In genomic region chr18:48832961-48833700, GRCh38 we compare ENCODE assay signal across 8 cellular contexts.
A peak's percentile ranks its signal among the peaks of the same experiment; 100 is the strongest.
DNase-seq lines count a peak whose midpoint lies in the region; ATAC-seq and TF ChIP-seq lines count a peak whose summit lies in the region.

No MANE protein-coding gene starts in this region.

- H3K36me3 ChIP-seq in HEK293 (ENCODE audit: control insufficient read depth in 2 of 2, insufficient read depth in 1 of 2, low read length in 2 of 2), result no peaks in the 10 kb centered on the region
- no peaks in the 10 kb centered on the region for H3K36me3 ChIP-seq in naive thymus-derived CD4-positive, alpha-beta T cell (ENCODE audit: control insufficient read depth in 2 of 3, insufficient read depth in 3 of 3, low read length in 3 of 3)

- H3K27ac ChIP-seq in HEK293 (ENCODE audit: extremely low read depth, low read depth, low read length), result no peak overlapping the region
- H3K27ac ChIP-seq in naive thymus-derived CD4-positive, alpha-beta T cell (ENCODE audit: low read depth, low read length), result no peak overlapping the region

- H3K9me3 Mint-ChIP-seq in naive thymus-derived CD4-positive, alpha-beta T cell, result no peaks in the 10 kb centered on the region

- ATAC-seq in SK-N-SH treated with all-trans-retinoic acid at 6 μM for 48 hours (peak; percentile 51), GM18519 (IDR thresholded peaks at IDR 0.05; ENCODE audit: low FRiP score, unreplicated experiment) (no peak)
- no peak for ATAC-seq in naive thymus-derived CD4-positive, alpha-beta T cell

- H3K27me3 Mint-ChIP-seq in naive thymus-derived CD4-positive, alpha-beta T cell, result no peaks in the 10 kb centered on the region

- TF ChIP-seq CTCF in AG10803 (conservative IDR thresholded peaks at IDR 0.05; ENCODE audit: low read length), result no peak
- no peak for TF ChIP-seq CTCF in HEK293 (tag by site-specific recombination; IDR thresholded peaks at IDR 0.05)

- peaks cover 34% of the 10 kb centered on the region for H3K4me1 ChIP-seq in HEK293 (ENCODE audit: control insufficient read depth, insufficient read depth, low read length)
- H3K4me1 ChIP-seq in naive thymus-derived CD4-positive, alpha-beta T cell (ENCODE audit: control insufficient read depth in 2 of 2, insufficient read depth in 2 of 2, low read length in 2 of 2), result peaks cover 46 to 79% of the 10 kb centered on the region in 2 donors

- H3K4me3 Mint-ChIP-seq in naive thymus-derived CD4-positive, alpha-beta T cell, result peak overlapping the region; percentile 43 to 92 (median 72)

- POLR2A ChIA-PET in HEK293 (lab: Yijun Ruan, JAX), result interaction anchor here (0.8 to 1.1 kb wide), 4 partner anchors 20 to 656 kb away, joined by 3 to 5 read pairs (median 5); no protein-coding TSS in a partner anchor
- POLR2A ChIA-PET in naive thymus-derived CD4-positive, alpha-beta T cell (lab: Charles Lee), result interaction anchor here (0.7 to 2.1 kb wide), 5 partner anchors 9 to 120 kb away, joined by 3 to 8 read pairs (median 3); no protein-coding TSS in a partner anchor

- no peaks in the 10 kb centered on the region for H3K27me3 ChIP-seq in naive thymus-derived CD4-positive, alpha-beta T cell (ENCODE audit: control insufficient read depth in 2 of 2, insufficient read depth in 2 of 2, low read length in 2 of 2)

- DNase-seq in AG10803 (ENCODE audit: low read depth) (peak; percentile 83), dermis blood vessel endothelial cell (peak; percentile 48), iPS-NIHi11 (ENCODE audit: low spot score) (no peak), G401 (ENCODE audit: low spot score) (no peak)
- peak in 2 of 9 donors; percentile 6 to 21 for DNase-seq in naive thymus-derived CD4-positive, alpha-beta T cell

- H3K27ac Mint-ChIP-seq in naive thymus-derived CD4-positive, alpha-beta T cell, result peak overlapping the region in 8 of 9 donors; percentile 2 to 98 (median 72)

- H3K4me3 ChIP-seq in AG10803 (ENCODE audit: low read length) (no peak overlapping the region), HEK293 (ENCODE audit: low read depth, low read length) (no peak overlapping the region)
- H3K4me3 ChIP-seq in naive thymus-derived CD4-positive, alpha-beta T cell (ENCODE audit: low read length), result peak overlapping the region; percentile 14

- in situ Hi-C loops in G401 (cut with HindIII; ENCODE audit: low sequenced_read_pairs), result no loop called here

- intact Hi-C loops in naive thymus-derived CD4-positive, alpha-beta T cell (cut with micrococcal nuclease), result loop anchor here (5.0 kb wide), 3 partner anchors 34 to 79 kb away; no protein-coding TSS in a partner anchor

- peaks cover 42 to 72% (median 52%) of the 10 kb centered on the region in 7 donors for H3K4me1 Mint-ChIP-seq in naive thymus-derived CD4-positive, alpha-beta T cell

- H3K36me3 Mint-ChIP-seq in naive thymus-derived CD4-positive, alpha-beta T cell, result no peaks in the 10 kb centered on the region

- CTCF ChIA-PET in HEK293 (lab: Yijun Ruan, JAX), result interaction anchor here (0.6 to 1.3 kb wide), 9 partner anchors 11 to 1016 kb away, joined by 3 to 5 read pairs (median 3); no protein-coding TSS in a partner anchor
- CTCF ChIA-PET in naive thymus-derived CD4-positive, alpha-beta T cell (lab: Charles Lee), result interaction anchor here (0.6 kb wide), 1 partner anchor 44 kb away, joined by 3 read pairs; no protein-coding TSS in a partner anchor

- no peaks in the 10 kb centered on the region for H3K9me3 ChIP-seq in HEK293 (ENCODE audit: control insufficient read depth, insufficient read depth, low read depth, low read length)
- no peaks in the 10 kb centered on the region for H3K9me3 ChIP-seq in naive thymus-derived CD4-positive, alpha-beta T cell (ENCODE audit: control insufficient read depth in 2 of 3, low read length in 3 of 3)

TF ChIP-seq in HEK293, 187 proteins besides CTCF, POLR2A, EP300 and RAD21 (continues in another document):
- TF ChIP-seq KLF17 (tag by site-specific recombination; IDR thresholded peaks at IDR 0.05) (peak; percentile 62), KLF1 (tag by site-specific recombination; IDR thresholded peaks at IDR 0.05) (peak; percentile 91), TCF7L2 (IDR thresholded peaks at IDR 0.05; ENCODE audit: borderline replicate concordance, low read depth, low read length) (no peak), ZNF747 (tag by site-specific recombination; IDR thresholded peaks at IDR 0.05) (no peak), ZNF548 (tag by site-specific recombination; IDR thresholded peaks at IDR 0.05) (no peak), ZNF169 (tag by site-specific recombination; IDR thresholded peaks at IDR 0.05) (no peak), OSR2 (tag by site-specific recombination; IDR thresholded peaks at IDR 0.05) (no peak), ZFP69B (tag by site-specific recombination; IDR thresholded peaks at IDR 0.05) (no peak), SP2 (tag by site-specific recombination; IDR thresholded peaks at IDR 0.05) (no peak), KLF10 (tag by site-specific recombination; IDR thresholded peaks at IDR 0.05) (no peak), ZNF2 (tag by site-specific recombination; IDR thresholded peaks at IDR 0.05) (no peak)

TF ChIP-seq in SK-N-SH treated with all-trans-retinoic acid at 6 μM for 48 hours, 23 proteins besides CTCF, POLR2A, EP300 and RAD21 (continues in another document):
- TF ChIP-seq ZFP3 (CRISPR knock-in tag; IDR thresholded peaks at IDR 0.05) (no peak), CSDC2 (CRISPR knock-in tag; IDR thresholded peaks at IDR 0.05) (no peak), POU6F1 (CRISPR knock-in tag; IDR thresholded peaks at IDR 0.05; ENCODE audit: borderline replicate concordance, low read depth) (no peak), ZNF70 (CRISPR knock-in tag; IDR thresholded peaks at IDR 0.05) (no peak), GLIS3 (CRISPR knock-in tag; IDR thresholded peaks at IDR 0.05) (no peak), SNAI2 (CRISPR knock-in tag; IDR thresholded peaks at IDR 0.05) (no peak), TCF4 (CRISPR knock-in tag; IDR thresholded peaks at IDR 0.05; ENCODE audit: borderline replicate concordance) (no peak), BACH2 (CRISPR knock-in tag; IDR thresholded peaks at IDR 0.05; ENCODE audit: borderline replicate concordance) (no peak), ISL1 (CRISPR knock-in tag; IDR thresholded peaks at IDR 0.05) (no peak), PPARA (CRISPR knock-in tag; IDR thresholded peaks at IDR 0.05; ENCODE audit: borderline replicate concordance) (no peak)
- TF ChIP-seq, protein P1, sequence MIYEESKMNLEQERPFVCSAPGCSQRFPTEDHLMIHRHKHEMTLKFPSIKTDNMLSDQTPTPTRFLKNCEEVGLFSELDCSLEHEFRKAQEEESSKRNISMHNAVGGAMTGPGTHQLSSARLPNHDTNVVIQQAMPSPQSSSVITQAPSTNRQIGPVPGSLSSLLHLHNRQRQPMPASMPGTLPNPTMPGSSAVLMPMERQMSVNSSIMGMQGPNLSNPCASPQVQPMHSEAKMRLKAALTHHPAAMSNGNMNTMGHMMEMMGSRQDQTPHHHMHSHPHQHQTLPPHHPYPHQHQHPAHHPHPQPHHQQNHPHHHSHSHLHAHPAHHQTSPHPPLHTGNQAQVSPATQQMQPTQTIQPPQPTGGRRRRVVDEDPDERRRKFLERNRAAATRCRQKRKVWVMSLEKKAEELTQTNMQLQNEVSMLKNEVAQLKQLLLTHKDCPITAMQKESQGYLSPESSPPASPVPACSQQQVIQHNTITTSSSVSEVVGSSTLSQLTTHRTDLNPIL (CRISPR knock-in tag; IDR thresholded peaks at IDR 0.05; ENCODE audit: low read depth), result no peak
- TF ChIP-seq, protein P2, sequence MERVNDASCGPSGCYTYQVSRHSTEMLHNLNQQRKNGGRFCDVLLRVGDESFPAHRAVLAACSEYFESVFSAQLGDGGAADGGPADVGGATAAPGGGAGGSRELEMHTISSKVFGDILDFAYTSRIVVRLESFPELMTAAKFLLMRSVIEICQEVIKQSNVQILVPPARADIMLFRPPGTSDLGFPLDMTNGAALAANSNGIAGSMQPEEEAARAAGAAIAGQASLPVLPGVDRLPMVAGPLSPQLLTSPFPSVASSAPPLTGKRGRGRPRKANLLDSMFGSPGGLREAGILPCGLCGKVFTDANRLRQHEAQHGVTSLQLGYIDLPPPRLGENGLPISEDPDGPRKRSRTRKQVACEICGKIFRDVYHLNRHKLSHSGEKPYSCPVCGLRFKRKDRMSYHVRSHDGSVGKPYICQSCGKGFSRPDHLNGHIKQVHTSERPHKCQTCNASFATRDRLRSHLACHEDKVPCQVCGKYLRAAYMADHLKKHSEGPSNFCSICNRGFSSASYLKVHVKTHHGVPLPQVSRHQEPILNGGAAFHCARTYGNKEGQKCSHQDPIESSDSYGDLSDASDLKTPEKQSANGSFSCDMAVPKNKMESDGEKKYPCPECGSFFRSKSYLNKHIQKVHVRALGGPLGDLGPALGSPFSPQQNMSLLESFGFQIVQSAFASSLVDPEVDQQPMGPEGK (CRISPR knock-in tag; IDR thresholded peaks at IDR 0.05; ENCODE audit: borderline replicate concordance), result no peak
- TF ChIP-seq, protein P3, sequence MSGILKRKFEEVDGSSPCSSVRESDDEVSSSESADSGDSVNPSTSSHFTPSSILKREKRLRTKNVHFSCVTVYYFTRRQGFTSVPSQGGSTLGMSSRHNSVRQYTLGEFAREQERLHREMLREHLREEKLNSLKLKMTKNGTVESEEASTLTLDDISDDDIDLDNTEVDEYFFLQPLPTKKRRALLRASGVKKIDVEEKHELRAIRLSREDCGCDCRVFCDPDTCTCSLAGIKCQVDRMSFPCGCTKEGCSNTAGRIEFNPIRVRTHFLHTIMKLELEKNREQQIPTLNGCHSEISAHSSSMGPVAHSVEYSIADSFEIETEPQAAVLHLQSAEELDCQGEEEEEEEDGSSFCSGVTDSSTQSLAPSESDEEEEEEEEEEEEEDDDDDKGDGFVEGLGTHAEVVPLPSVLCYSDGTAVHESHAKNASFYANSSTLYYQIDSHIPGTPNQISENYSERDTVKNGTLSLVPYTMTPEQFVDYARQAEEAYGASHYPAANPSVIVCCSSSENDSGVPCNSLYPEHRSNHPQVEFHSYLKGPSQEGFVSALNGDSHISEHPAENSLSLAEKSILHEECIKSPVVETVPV (CRISPR knock-in tag; IDR thresholded peaks at IDR 0.05), result no peak

Comparison
In these comparisons a context has a peak if more than half of its experiments do, and no peak if none do; other contexts are left out.
1. DNase-seq: peak in AG10803 (single experiment) and dermis blood vessel endothelial cell (single experiment); none in iPS-NIHi11 (single experiment) and G401 (single experiment).